In the genomic region with DNA sequence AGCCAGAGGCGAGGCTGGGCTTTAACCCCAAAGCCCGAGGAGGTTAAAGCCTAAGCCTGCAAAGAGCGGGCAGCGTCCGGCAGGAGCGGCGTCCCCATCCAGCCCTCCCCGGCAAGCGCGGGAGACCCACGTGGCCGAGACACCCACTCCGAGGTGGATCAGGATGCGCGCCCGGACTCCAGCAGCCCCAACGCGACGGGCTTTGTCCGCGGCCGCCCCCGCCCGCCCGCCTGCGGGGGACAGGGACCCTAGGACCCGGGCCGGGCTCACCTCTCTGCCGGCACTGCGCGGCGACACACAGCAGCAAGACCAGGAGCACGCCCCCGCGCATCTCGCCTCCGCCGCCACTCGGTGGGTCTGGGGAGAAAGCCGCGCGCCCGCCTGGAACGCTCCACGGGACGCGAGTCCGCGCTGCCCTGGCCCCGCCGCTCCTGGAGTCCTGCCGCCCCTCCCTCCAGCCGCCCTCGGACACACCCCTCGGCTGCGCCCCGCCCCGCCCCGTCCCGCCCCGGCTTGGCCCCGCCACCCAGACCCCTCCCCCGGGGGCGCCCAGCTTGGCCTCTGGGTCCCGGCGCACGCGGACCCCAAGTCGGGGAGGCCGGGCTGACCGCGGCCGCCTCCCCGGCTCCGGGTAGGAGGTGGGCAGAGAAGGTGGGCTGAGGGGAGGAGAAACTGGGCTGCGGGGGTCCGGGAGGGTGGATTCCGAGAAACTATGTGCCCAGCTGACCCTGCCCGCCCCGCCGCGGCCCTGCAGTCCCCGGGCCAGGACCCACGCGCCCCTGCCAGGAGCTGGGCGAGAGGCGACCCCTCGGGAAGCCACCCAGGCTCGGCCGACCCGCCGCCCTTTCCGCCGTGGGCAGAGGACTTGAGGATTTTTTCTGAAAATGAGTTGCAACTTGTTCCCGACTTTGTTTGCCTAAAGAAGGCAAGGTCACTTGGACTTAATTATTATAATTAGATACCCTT, we compare ENCODE assay signal across 9 cellular contexts. TPM values are rescaled to one million over a fixed set of nuclear protein-coding genes. Genes with fewer than 3 reads are reported as not detected.
A peak's percentile ranks its signal among the peaks of the same experiment; 100 is the strongest.
DNase-seq lines count a peak whose midpoint lies in the region; ATAC-seq and TF ChIP-seq lines count a peak whose summit lies in the region.
"Had no signal": no experiment of that assay in that cellular context is flagged by ENCODE, and none has a peak within 500 bp of the region (broad histone marks: within the 10 kb centered on the region; RNA-seq: fewer than 3 reads in every experiment).

A gene with protein sequence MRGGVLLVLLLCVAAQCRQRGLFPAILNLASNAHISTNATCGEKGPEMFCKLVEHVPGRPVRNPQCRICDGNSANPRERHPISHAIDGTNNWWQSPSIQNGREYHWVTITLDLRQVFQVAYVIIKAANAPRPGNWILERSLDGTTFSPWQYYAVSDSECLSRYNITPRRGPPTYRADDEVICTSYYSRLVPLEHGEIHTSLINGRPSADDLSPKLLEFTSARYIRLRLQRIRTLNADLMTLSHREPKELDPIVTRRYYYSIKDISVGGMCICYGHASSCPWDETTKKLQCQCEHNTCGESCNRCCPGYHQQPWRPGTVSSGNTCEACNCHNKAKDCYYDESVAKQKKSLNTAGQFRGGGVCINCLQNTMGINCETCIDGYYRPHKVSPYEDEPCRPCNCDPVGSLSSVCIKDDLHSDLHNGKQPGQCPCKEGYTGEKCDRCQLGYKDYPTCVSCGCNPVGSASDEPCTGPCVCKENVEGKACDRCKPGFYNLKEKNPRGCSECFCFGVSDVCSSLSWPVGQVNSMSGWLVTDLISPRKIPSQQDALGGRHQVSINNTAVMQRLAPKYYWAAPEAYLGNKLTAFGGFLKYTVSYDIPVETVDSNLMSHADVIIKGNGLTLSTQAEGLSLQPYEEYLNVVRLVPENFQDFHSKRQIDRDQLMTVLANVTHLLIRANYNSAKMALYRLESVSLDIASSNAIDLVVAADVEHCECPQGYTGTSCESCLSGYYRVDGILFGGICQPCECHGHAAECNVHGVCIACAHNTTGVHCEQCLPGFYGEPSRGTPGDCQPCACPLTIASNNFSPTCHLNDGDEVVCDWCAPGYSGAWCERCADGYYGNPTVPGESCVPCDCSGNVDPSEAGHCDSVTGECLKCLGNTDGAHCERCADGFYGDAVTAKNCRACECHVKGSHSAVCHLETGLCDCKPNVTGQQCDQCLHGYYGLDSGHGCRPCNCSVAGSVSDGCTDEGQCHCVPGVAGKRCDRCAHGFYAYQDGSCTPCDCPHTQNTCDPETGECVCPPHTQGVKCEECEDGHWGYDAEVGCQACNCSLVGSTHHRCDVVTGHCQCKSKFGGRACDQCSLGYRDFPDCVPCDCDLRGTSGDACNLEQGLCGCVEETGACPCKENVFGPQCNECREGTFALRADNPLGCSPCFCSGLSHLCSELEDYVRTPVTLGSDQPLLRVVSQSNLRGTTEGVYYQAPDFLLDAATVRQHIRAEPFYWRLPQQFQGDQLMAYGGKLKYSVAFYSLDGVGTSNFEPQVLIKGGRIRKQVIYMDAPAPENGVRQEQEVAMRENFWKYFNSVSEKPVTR (N-terminal part only) (minus strand): TSS at position 408 of the 966 bp plus-strand sequence. CDS start 77 bp downstream, at position 331.

- H3K9me3 Mint-ChIP-seq in activated T-helper 2 cell treated with anti-CD3 and anti-CD28 coated beads, Interferon-gamma antibody, Interleukin-2, Interleukin-4, amounts not matched to agents 10 μg/mL and 5 μg/mL and 100 μg/mL, durations not matched to agents 14 hours and 24 hours and 36 hours, result no peaks in the 10 kb centered on the region

- peaks cover 27% of the 10 kb centered on the region for H3K27me3 Mint-ChIP-seq in activated T-helper 2 cell treated with anti-CD3 and anti-CD28 coated beads, Interferon-gamma antibody, Interleukin-2, Interleukin-4, amounts not matched to agents 10 μg/mL and 5 μg/mL and 100 μg/mL, durations not matched to agents 14 hours and 24 hours and 36 hours (ENCODE audit: low read depth)

- peak within 1 kb of the TSS; percentile 67 for H3K4me3 ChIP-seq in SK-N-MC
- H3K4me3 ChIP-seq in heart left ventricle, result peak within 1 kb of the TSS; percentile 26 to 61 (median 45)
- H3K4me3 ChIP-seq in rectal smooth muscle tissue (ENCODE audit: low read length), result peak within 1 kb of the TSS; percentile 38

- no peaks in the 10 kb centered on the region for H3K36me3 Mint-ChIP-seq in activated T-helper 2 cell treated with anti-CD3 and anti-CD28 coated beads, Interferon-gamma antibody, Interleukin-2, Interleukin-4, amounts not matched to agents 10 μg/mL and 5 μg/mL and 100 μg/mL, durations not matched to agents 14 hours and 24 hours and 36 hours (ENCODE audit: low read depth)

- TF ChIP-seq CTCF in heart left ventricle (IDR thresholded peaks at IDR 0.05), result no peak

- no peaks in the 10 kb centered on the region for H3K4me1 Mint-ChIP-seq in activated T-helper 2 cell treated with anti-CD3 and anti-CD28 coated beads, Interferon-gamma antibody, Interleukin-2, Interleukin-4, amounts not matched to agents 10 μg/mL and 5 μg/mL and 100 μg/mL, durations not matched to agents 14 hours and 24 hours and 36 hours (ENCODE audit: low read depth)

- peaks cover 22 to 67% (median 48%) of the 10 kb centered on the region in 9 donors for H3K27me3 ChIP-seq in heart left ventricle
- no peaks in the 10 kb centered on the region for H3K27me3 ChIP-seq in rectal smooth muscle tissue (ENCODE audit: control insufficient read depth, insufficient read depth, low read length)

- no peak within 1 kb of the TSS for H3K9ac ChIP-seq in SK-N-MC (ENCODE audit: insufficient read length)
- H3K9ac ChIP-seq in rectal smooth muscle tissue (ENCODE audit: low read length), result no peak within 1 kb of the TSS

- peak in 2 of 4 donors; percentile 60 to 78 for ATAC-seq in heart left ventricle

- TF ChIP-seq POLR2A in heart left ventricle (IDR thresholded peaks at IDR 0.05), result no peak

- no peak within 1 kb of the TSS for H3K27ac Mint-ChIP-seq in activated T-helper 2 cell treated with anti-CD3 and anti-CD28 coated beads, Interferon-gamma antibody, Interleukin-2, Interleukin-4, amounts not matched to agents 10 μg/mL and 5 μg/mL and 100 μg/mL, durations not matched to agents 14 hours and 24 hours and 36 hours

- H3K36me3 ChIP-seq in SK-N-MC (ENCODE audit: insufficient read depth, low read length), result no peaks in the 10 kb centered on the region
- no peaks in the 10 kb centered on the region for H3K36me3 ChIP-seq in heart left ventricle
- H3K36me3 ChIP-seq in rectal smooth muscle tissue (ENCODE audit: control insufficient read depth, insufficient read depth, low read length), result no peaks in the 10 kb centered on the region

- intact Hi-C loops in heart left ventricle (cut with DNase I), result no loop called here
- intact Hi-C loops in activated T-helper 2 cell treated with anti-CD3 and anti-CD28 coated beads, Interferon-gamma antibody, Interleukin-2, Interleukin-4, amounts not matched to agents 10 μg/mL and 5 μg/mL and 100 μg/mL, durations not matched to agents 14 hours and 24 hours and 36 hours (cut with micrococcal nuclease), result no loop called here

- H3K27ac ChIP-seq in SK-N-MC (no peak within 1 kb of the TSS), heart left ventricle (no peak within 1 kb of the TSS), rectal smooth muscle tissue (ENCODE audit: low read depth, low read length) (no peak within 1 kb of the TSS)

- H3K9me3 ChIP-seq in SK-N-MC (ENCODE audit: low read depth, low read length), result no peaks in the 10 kb centered on the region
- H3K9me3 ChIP-seq in heart left ventricle, result peaks cover 0 to 3% (median 0%) of the 10 kb centered on the region in 12 donors

- 2 to 6% (median 3%) methylated on average over 10 to 95 of the region's 95 CpGs for WGBS in heart left ventricle, 4 donors

- peaks cover 0 to 24% (median 10%) of the 10 kb centered on the region in 12 donors for H3K4me1 ChIP-seq in heart left ventricle
- peaks cover 7% of the 10 kb centered on the region for H3K4me1 ChIP-seq in rectal smooth muscle tissue (ENCODE audit: control insufficient read depth, insufficient read depth, low read length)

- no peak within 1 kb of the TSS for H3K4me3 Mint-ChIP-seq in activated T-helper 2 cell treated with anti-CD3 and anti-CD28 coated beads, Interferon-gamma antibody, Interleukin-2, Interleukin-4, amounts not matched to agents 10 μg/mL and 5 μg/mL and 100 μg/mL, durations not matched to agents 14 hours and 24 hours and 36 hours (ENCODE audit: low read depth)

- DNase-seq in ELR (ENCODE audit: low read depth) (peak; percentile 1), SK-N-MC (ENCODE audit: low read depth, low spot score) (no peak), heart left ventricle (peak in 1 of 5 donors; percentile 11), Kasumi-1 (lab: John Stamatoyannopoulos, UW) (no peak), ureter (ENCODE audit: low spot score) (no peak), germinal center (ENCODE audit: low spot score) (no peak)
- DNase-seq in activated T-helper 2 cell treated with anti-CD3 and anti-CD28 coated beads, Interferon-gamma antibody, Interleukin-2, Interleukin-4, amounts not matched to agents 10 μg/mL and 5 μg/mL and 100 μg/mL, durations not matched to agents 14 hours and 24 hours and 36 hours (ENCODE audit: low spot score), result no peak
- DNase-seq: T-helper 9 cell had no signal

RNA-seq across cellular contexts. Expression of the gene that starts here (rescaled TPM):
- total RNA-seq in heart left ventricle, result 1 to 10 TPM in 2 of 9 donors, under 1 TPM in 7; 0.04 to 1.7 (median 0.28) TPM
- under 1 TPM; 0.08 to 0.46 TPM for polyA plus RNA-seq in heart left ventricle
- 2.7 TPM for total RNA-seq in ureter
- not detected in 2 replicates for total RNA-seq in activated T-helper 2 cell treated with anti-CD3 and anti-CD28 coated beads, Interferon-gamma antibody, Interleukin-2, Interleukin-4, amounts not matched to agents 10 μg/mL and 5 μg/mL and 100 μg/mL, durations not matched to agents 14 hours and 24 hours and 36 hours
